In genomic region chr6:26360451-26361416, GRCh38 we compare ENCODE assay signal across 11 cellular contexts. TPM values are rescaled to one million over a fixed set of nuclear protein-coding genes. Genes with fewer than 3 reads are reported as not detected.
DNase-seq lines count a peak whose midpoint lies in the region; ATAC-seq and TF ChIP-seq lines count a peak whose summit lies in the region.
"Had no signal": no experiment of that assay in that cellular context is flagged by ENCODE, and none has a peak within 500 bp of the region (broad histone marks: within the 10 kb centered on the region; RNA-seq: fewer than 3 reads in every experiment).

No MANE protein-coding gene starts in this region.

- peaks cover 29% of the 10 kb centered on the region for H3K4me1 Mint-ChIP-seq in activated naive CD4-positive, alpha-beta T cell treated with anti-CD3 and anti-CD28 coated beads, Interleukin-2, amount 50 U/mL, for 24 hours
- peaks cover 31% of the 10 kb centered on the region for H3K4me1 Mint-ChIP-seq in T-helper 1 cell treated with Interleukin-12 subunit alpha and Interleukin-12 subunit beta and Interleukin-4 antibody, amounts not matched to agents 30 μg/mL and 1 μg/mL, for 36 hours (ENCODE audit: low read depth)

- peak overlapping the region; percentile 96 for H3K27ac Mint-ChIP-seq in activated naive CD4-positive, alpha-beta T cell treated with anti-CD3 and anti-CD28 coated beads, Interleukin-2, amount 50 U/mL, for 24 hours
- peak overlapping the region; percentile 4 for H3K27ac Mint-ChIP-seq in T-helper 1 cell treated with Interleukin-12 subunit alpha and Interleukin-12 subunit beta and Interleukin-4 antibody, amounts not matched to agents 30 μg/mL and 1 μg/mL, for 36 hours

- H3K4me1 ChIP-seq in transverse colon: peaks cover 2 to 11% (median 8%) of the 10 kb centered on the region in 4 donors

- no peaks in the 10 kb centered on the region for H3K27me3 Mint-ChIP-seq in activated naive CD4-positive, alpha-beta T cell treated with anti-CD3 and anti-CD28 coated beads, Interleukin-2, amount 50 U/mL, for 24 hours
- no peaks in the 10 kb centered on the region for H3K27me3 Mint-ChIP-seq in T-helper 1 cell treated with Interleukin-12 subunit alpha and Interleukin-12 subunit beta and Interleukin-4 antibody, amounts not matched to agents 30 μg/mL and 1 μg/mL, for 36 hours (ENCODE audit: low read depth)

- ATAC-seq in HG02678 (IDR thresholded peaks at IDR 0.05; ENCODE audit: unreplicated experiment): peak; percentile 54

- no peak for DNase-seq in activated naive CD4-positive, alpha-beta T cell treated with anti-CD3 and anti-CD28 coated beads, Interleukin-2, amount 50 U/mL, for 16 hours
- DNase-seq in transverse colon (peak; percentile 65), ACHN (no peak), WERI-Rb-1 (no peak), medulla oblongata (ENCODE audit: extremely low spot score) (no peak)
- DNase-seq: adrenal gland, NCI-H226 had no signal

- H3K27ac ChIP-seq in transverse colon (peak overlapping the region in 3 of 4 donors; percentile 9 to 62 (median 17)), WERI-Rb-1 (no peak overlapping the region)
- H3K27ac ChIP-seq: adrenal gland, parathyroid adenoma had no signal

- H3K9me3 ChIP-seq in transverse colon (no peaks in the 10 kb centered on the region), WERI-Rb-1 (ENCODE audit: severe bottlenecking) (no peaks in the 10 kb centered on the region)
- H3K9me3 ChIP-seq: adrenal gland had no signal

- H3K9me3 Mint-ChIP-seq in activated naive CD4-positive, alpha-beta T cell treated with anti-CD3 and anti-CD28 coated beads, Interleukin-2, amount 50 U/mL, for 24 hours: no peaks in the 10 kb centered on the region
- no peaks in the 10 kb centered on the region for H3K9me3 Mint-ChIP-seq in T-helper 1 cell treated with Interleukin-12 subunit alpha and Interleukin-12 subunit beta and Interleukin-4 antibody, amounts not matched to agents 30 μg/mL and 1 μg/mL, for 36 hours

- TF ChIP-seq CTCF in transverse colon (IDR thresholded peaks at IDR 0.05) (no peak), WERI-Rb-1 (IDR thresholded peaks at IDR 0.05; ENCODE audit: low read depth, low read length) (no peak)

- H3K27me3 ChIP-seq in transverse colon (no peaks in the 10 kb centered on the region), WERI-Rb-1 (ENCODE audit: insufficient read depth, low read depth, severe bottlenecking) (no peaks in the 10 kb centered on the region)
- H3K27me3 ChIP-seq: adrenal gland had no signal

- H3K4me3 Mint-ChIP-seq in activated naive CD4-positive, alpha-beta T cell treated with anti-CD3 and anti-CD28 coated beads, Interleukin-2, amount 50 U/mL, for 24 hours: peak overlapping the region; percentile 83
- H3K4me3 Mint-ChIP-seq in T-helper 1 cell treated with Interleukin-12 subunit alpha and Interleukin-12 subunit beta and Interleukin-4 antibody, amounts not matched to agents 30 μg/mL and 1 μg/mL, for 36 hours: peak overlapping the region; percentile 43

- H3K4me3 ChIP-seq in transverse colon: no peak overlapping the region
- H3K4me3 ChIP-seq in WERI-Rb-1 (ENCODE audit: low read depth, low read length): no peak overlapping the region
- H3K4me3 ChIP-seq: adrenal gland had no signal

- 78 to 88% methylated on average over 8 to 14 of the region's 14 CpGs for WGBS in transverse colon (ENCODE audit: low coverage in 1 of 2), 2 donors

- TF ChIP-seq POLR2A in transverse colon (IDR thresholded peaks at IDR 0.05): no peak

- in situ Hi-C loops in transverse colon (cut with MboI; ENCODE audit: low pct_ligation_motif_present in 1 of 4, low pct_unique_long_range_greater_than_20kb in 1 of 4, low sequenced_read_pairs in 3 of 4): loop anchor here in 1 of 4 donors (25.0 kb wide), 1 partner anchor 102 kb away; the partner anchor contains the start of gene BTN2A1
- in situ Hi-C loops in ACHN (cut with HindIII; ENCODE audit: low pct_ligation_motif_present, low pct_unique_long_range_greater_than_20kb, low sequenced_read_pairs): no loop called here

- intact Hi-C loops in transverse colon (cut with DNase I; ENCODE audit: low total_unique reads): no loop called here

- H3K36me3 ChIP-seq in transverse colon (no peaks in the 10 kb centered on the region), WERI-Rb-1 (no peaks in the 10 kb centered on the region)
- H3K36me3 ChIP-seq: adrenal gland had no signal

- no peaks in the 10 kb centered on the region for H3K36me3 Mint-ChIP-seq in activated naive CD4-positive, alpha-beta T cell treated with anti-CD3 and anti-CD28 coated beads, Interleukin-2, amount 50 U/mL, for 24 hours
- H3K36me3 Mint-ChIP-seq in T-helper 1 cell treated with Interleukin-12 subunit alpha and Interleukin-12 subunit beta and Interleukin-4 antibody, amounts not matched to agents 30 μg/mL and 1 μg/mL, for 36 hours (ENCODE audit: low read depth): no peaks in the 10 kb centered on the region

- no peak for TF ChIP-seq EP300 in transverse colon (IDR thresholded peaks at IDR 0.05; ENCODE audit: low read depth)

RNA-seq across cellular contexts. Expression of gene BTN3A2, which starts 4.3 kb away (rescaled TPM):
- total RNA-seq in transverse colon: 10 to 100 TPM in 2 of 4 donors, 1 to 10 TPM in 2; 4.5 to 39.1 (median 18.7) TPM

RNA-seq across cellular contexts. Expression of gene BTN2A2, which starts 22.2 kb away (rescaled TPM):
- total RNA-seq in transverse colon: 10 to 100 TPM in 2 of 4 donors, 1 to 10 TPM in 2; 6.0 to 14.6 (median 11.5) TPM

RNA-seq across cellular contexts. Expression of gene BTN3A1, which starts 41.3 kb away (rescaled TPM):
- total RNA-seq in transverse colon: 10 to 100 TPM; 15.7 to 43.2 (median 20.4) TPM
